In genomic region chr13:32314271-32314967, GRCh38 we compare ENCODE assay signal across 8 cellular contexts. TPM values are rescaled to one million over a fixed set of nuclear protein-coding genes. Genes with fewer than 3 reads are reported as not detected.
DNase-seq lines count a peak whose midpoint lies in the region; ATAC-seq and TF ChIP-seq lines count a peak whose summit lies in the region.

No MANE protein-coding gene starts in this region.

- TF ChIP-seq EP300 in neural cell (conservative IDR thresholded peaks at IDR 0.05; ENCODE audit: poor library complexity, severe bottlenecking), result no peak

- H3K9ac ChIP-seq in neural cell (ENCODE audit: low read length), result peak overlapping the region; percentile 72

- peak overlapping the region; percentile 89 for H3K27ac ChIP-seq in C4-2B
- H3K27ac ChIP-seq in neural cell (ENCODE audit: low read length), result peak overlapping the region; percentile 75

- TF ChIP-seq CTCF in C4-2B (conservative IDR thresholded peaks at IDR 0.05), result no peak
- TF ChIP-seq CTCF in NB4 (IDR thresholded peaks at IDR 0.05; ENCODE audit: low read depth, low read length), result no peak
- no peak for TF ChIP-seq CTCF in endothelial cell (IDR thresholded peaks at IDR 0.05; ENCODE audit: unreplicated experiment)
- no peak for TF ChIP-seq CTCF in neural cell (IDR thresholded peaks at IDR 0.05; ENCODE audit: poor library complexity, severe bottlenecking)

- H3F3A ChIP-seq in neural cell (ENCODE audit: insufficient read depth, low read length, poor library complexity, severe bottlenecking), result no peaks in the 10 kb centered on the region

- H3K9me2 ChIP-seq in neural cell (ENCODE audit: insufficient read depth, low read length), result no peaks in the 10 kb centered on the region

- H3K9me3 ChIP-seq in neural cell (ENCODE audit: low read length), result no peaks in the 10 kb centered on the region

- no peaks in the 10 kb centered on the region for H3K79me2 ChIP-seq in neural cell (replicated peaks; ENCODE audit: insufficient read depth, low read length)

- no peak for TF ChIP-seq POLR2A in NB4 (IDR thresholded peaks at IDR 0.05; ENCODE audit: extremely low read depth, insufficient read length)

- H3K36me3 ChIP-seq in neural cell (ENCODE audit: insufficient read depth, low read length), result no peaks in the 10 kb centered on the region

- H4K20me1 ChIP-seq in neural cell (ENCODE audit: insufficient read depth), result no peaks in the 10 kb centered on the region

- peak overlapping the region; percentile 98 for H3K27ac Mint-ChIP-seq in endothelial cell (ENCODE audit: unreplicated experiment)

- H3K27me3 ChIP-seq in neural cell (ENCODE audit: insufficient read depth, low read depth, low read length), result no peaks in the 10 kb centered on the region

- DNase-seq in NB4 (ENCODE audit: low read depth), result peak; percentile 96
- DNase-seq in endothelial cell (ENCODE audit: low spot score), result no peak
- no peak for DNase-seq in epidermal melanocyte (ENCODE audit: insufficient read length, low spot score)

- peak overlapping the region; percentile 87 for H3K4me3 ChIP-seq in NB4 (ENCODE audit: low read depth, low read length)
- peak overlapping the region; percentile 89 for H3K4me3 ChIP-seq in neural cell (ENCODE audit: low read length)

- H3K36me3 Mint-ChIP-seq in endothelial cell (ENCODE audit: low read depth, unreplicated experiment), result no peaks in the 10 kb centered on the region

- no peak for ATAC-seq in GM18519 (IDR thresholded peaks at IDR 0.05; ENCODE audit: low FRiP score, unreplicated experiment)
- no peak for ATAC-seq in GM18502 (IDR thresholded peaks at IDR 0.05; ENCODE audit: poor library complexity, unreplicated experiment)
- no peak for ATAC-seq in HG03280 (IDR thresholded peaks at IDR 0.05; ENCODE audit: unreplicated experiment)

- H3K4me2 ChIP-seq in neural cell (ENCODE audit: low read length), result no peak overlapping the region

- TF ChIP-seq RAD21 in neural cell (conservative IDR thresholded peaks at IDR 0.05), result no peak

- H3K27me3 Mint-ChIP-seq in endothelial cell (ENCODE audit: unreplicated experiment), result peaks cover 2% of the 10 kb centered on the region

- H3K4me1 Mint-ChIP-seq in endothelial cell (ENCODE audit: unreplicated experiment), result peaks cover 7% of the 10 kb centered on the region

- peak overlapping the region; percentile 93 for H3K4me3 Mint-ChIP-seq in endothelial cell (ENCODE audit: unreplicated experiment)

- no peaks in the 10 kb centered on the region for H3K9me3 Mint-ChIP-seq in endothelial cell (ENCODE audit: unreplicated experiment)

- H2AFZ ChIP-seq in neural cell (ENCODE audit: low read depth, low read length), result peak overlapping the region; percentile 97

TF ChIP-seq in neural cell, 6 proteins besides CTCF, POLR2A, EP300 and RAD21:
- TF ChIP-seq REST (IDR thresholded peaks at IDR 0.05; ENCODE audit: borderline replicate concordance) (no peak), POLR2AphosphoS5 (IDR thresholded peaks at IDR 0.05) (no peak), EZH2 (IDR thresholded peaks at IDR 0.05; ENCODE audit: borderline replicate concordance, insufficient read depth, low read length, poor library complexity, severe bottlenecking) (no peak), TAF1 (IDR thresholded peaks at IDR 0.05; ENCODE audit: low read depth) (no peak), MXI1 (conservative IDR thresholded peaks at IDR 0.05; ENCODE audit: poor library complexity, severe bottlenecking) (no peak), SMC3 (conservative IDR thresholded peaks at IDR 0.05; ENCODE audit: poor library complexity) (no peak)

RNA-seq across cellular contexts. Expression of gene ZAR1L, which starts 0.7 kb away (rescaled TPM):
- total RNA-seq in endothelial cell (ENCODE audit: unreplicated experiment), result not detected
- not detected in 2 replicates for polyA plus RNA-seq in neural cell
- polyA minus RNA-seq in neural cell, result not detected in 2 replicates

RNA-seq across cellular contexts. Expression of gene BRCA2, which starts 0.9 kb away (rescaled TPM):
- 8.5 TPM for total RNA-seq in endothelial cell (ENCODE audit: unreplicated experiment)
- 0.11 and 0.32 TPM in 2 replicates for polyA plus RNA-seq in neural cell
- 0.97 and 1.9 TPM in 2 replicates for polyA minus RNA-seq in neural cell
